In genomic region chr17:12104831-12105230, GRCh38 we compare ENCODE assay signal across 25 cellular contexts.
"Had no signal": no experiment of that assay in that cellular context is flagged by ENCODE, and none has a peak within 500 bp of the region (broad histone marks: within the 10 kb centered on the region; RNA-seq: fewer than 3 reads in every experiment).

No MANE protein-coding gene starts in this region.

- ATAC-seq: activated CD8-positive, alpha-beta T cell treated with anti-CD3 and anti-CD28 coated beads, Interleukin-2, amount 10 ng/mL, durations not matched to agents 7 days and 5 days; body of pancreas; Panc1; Right ventricle myocardium inferior; WTC11 had no signal

- H3K4me3 ChIP-seq: ascending aorta, body of pancreas, SJCRH30 had no signal

- H3K27ac ChIP-seq: ascending aorta, body of pancreas, SJCRH30 had no signal

- DNase-seq: activated CD4-positive, alpha-beta T cell treated with anti-CD3 and anti-CD28 coated beads for 48 hours; activated CD4-positive, alpha-beta T cell treated with anti-CD3 and anti-CD28 coated beads, Interleukin-2, amount 50 U/mL, for 4 hours; activated CD4-positive, CD25-positive, alpha-beta regulatory T cell treated with anti-CD3 and anti-CD28 coated beads, Interleukin-2, amount 50 U/mL, for 72 hours; activated CD8-positive, alpha-beta memory T cell treated with anti-CD3 and anti-CD28 coated beads, Interleukin-2, amount 50 U/mL, for 48 hours; activated CD8-positive, alpha-beta T cell treated with anti-CD3 and anti-CD28 coated beads, Interleukin-2, amount 10 ng/mL, durations not matched to agents 7 days and 5 days; activated naive CD4-positive, alpha-beta T cell; activated T-cell treated with anti-CD3 and anti-CD28 coated beads, Interleukin-2, amount 50 U/mL, for 1 hour; amniotic stem cell; body of pancreas; KG1; NCI-H1092 treated with DMSO at 0.1 percent for 48 hours; NCI-H1417 treated with DMSO at 0.1 percent for 48 hours; NCI-H1694; NCI-H2029; NCI-H2107; NCI-H2171 treated with DMSO at 0.1 percent for 48 hours; NCI-H510A treated with DMSO at 0.1 percent for 48 hours; NCI-H69; NK-92 treated with Interleukin-12 subunit alpha and Interleukin-12 subunit beta, amount 100 ng/mL, for 24 hours; RPMI8226 had no signal

- H3K36me3 ChIP-seq: SJCRH30 had no signal

- H3K27me3 ChIP-seq: ascending aorta, body of pancreas, SJCRH30 had no signal

- H3K9me3 ChIP-seq: ascending aorta, body of pancreas, SJCRH30 had no signal
